1 cellular context compared by ENCODE assay signal in genomic region chr1:209367031-209367813, GRCh38.
A peak's percentile ranks its signal among the peaks of the same experiment; 100 is the strongest.
TF ChIP-seq lines count a peak whose summit lies in the region.

No MANE protein-coding gene starts in this region.

TF ChIP-seq in HepG2, 621 proteins besides CTCF, POLR2A, EP300 and RAD21 (continued from another document):
- TF ChIP-seq AKNA (CRISPR knock-in tag; IDR thresholded peaks at IDR 0.05; ENCODE audit: borderline replicate concordance) (no peak), MAFK (conservative IDR thresholded peaks at IDR 0.05 in 1 of 2, IDR thresholded peaks at IDR 0.05 in 1 of 2; ENCODE audit: low read length in 2 of 2) (peak; percentile 52 to 71), IKZF1 (IDR thresholded peaks at IDR 0.05) (no peak), MAFF (IDR thresholded peaks at IDR 0.05; ENCODE audit: low read depth, low read length) (peak; percentile 52), ZNF281 (CRISPR knock-in tag; IDR thresholded peaks at IDR 0.05; ENCODE audit: borderline replicate concordance) (no peak), WIZ (CRISPR knock-in tag; IDR thresholded peaks at IDR 0.05) (no peak)
